In the genomic region with DNA sequence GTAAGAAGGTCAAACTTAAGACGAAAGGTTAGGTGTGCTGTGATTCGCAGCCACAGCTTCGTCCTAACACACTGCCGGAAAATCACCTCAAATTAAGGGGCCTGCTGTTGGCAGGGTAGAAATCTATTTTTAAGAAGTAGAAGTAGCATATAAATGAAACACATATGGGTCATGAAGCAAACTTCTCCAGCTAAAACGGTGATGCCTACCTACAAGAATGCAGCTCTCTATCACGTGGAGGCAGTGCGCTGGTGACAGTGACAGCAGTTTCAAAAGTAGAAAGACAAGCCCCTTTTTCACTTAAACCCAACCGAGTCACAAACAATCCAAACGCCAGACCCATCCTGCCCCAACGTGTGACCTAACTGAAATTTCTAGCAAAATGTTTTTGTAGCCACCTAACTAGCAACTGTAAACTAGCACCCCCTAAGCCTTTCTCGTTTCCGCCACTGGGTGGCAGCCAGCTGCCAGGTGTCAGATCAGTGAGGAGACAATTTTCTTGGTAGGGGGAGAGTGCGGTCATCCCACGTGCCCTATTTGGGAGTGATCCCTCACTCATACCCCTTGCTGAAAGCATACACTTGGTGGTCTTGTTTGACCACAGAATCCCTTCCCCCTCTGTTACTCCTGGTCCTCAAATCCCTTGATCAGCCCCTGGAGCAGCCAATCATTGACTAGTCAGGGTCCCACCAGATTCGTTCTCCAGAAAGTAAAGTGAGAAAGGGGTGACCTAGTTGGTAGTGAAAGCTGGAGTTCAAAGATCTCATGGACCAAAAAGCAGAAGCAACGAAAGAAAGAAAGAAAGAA, we compare ENCODE assay signal across 8 cellular contexts.
DNase-seq lines count a peak whose midpoint lies in the region; ATAC-seq and TF ChIP-seq lines count a peak whose summit lies in the region.

No MANE protein-coding gene starts in this region.

- TF ChIP-seq CTCF in A673 (conservative IDR thresholded peaks at IDR 0.05; ENCODE audit: low read depth, low read length) (peak; percentile 85), GM13976 (IDR thresholded peaks at IDR 0.05; ENCODE audit: borderline replicate concordance, control extremely low read depth, extremely low read depth, insufficient read depth, missing control alignments) (peak; percentile 74), cardiac muscle cell (IDR thresholded peaks at IDR 0.05; ENCODE audit: low read depth, low read length) (peak; percentile 95)

- no peak overlapping the region for H3K27ac Mint-ChIP-seq in activated naive CD8-positive, alpha-beta T cell treated with anti-CD3 and anti-CD28 coated beads, Interleukin-2, amount 10 ng/mL, durations not matched to agents 7 days and 5 days
- no peak overlapping the region for H3K27ac Mint-ChIP-seq in activated T-helper 17 cell treated with anti-CD3 and anti-CD28 coated beads, Interleukin-2, amount 50 U/mL, for 72 hours

- in situ Hi-C loops in GM13976 (cut with MboI; ENCODE audit: low sequenced_read_pairs, unreplicated experiment) = no loop called here

- TF ChIP-seq RAD21 in Ishikawa (IDR thresholded peaks at IDR 0.05; ENCODE audit: low read depth) = peak; percentile 91

- no peak for TF ChIP-seq EP300 in Ishikawa (IDR thresholded peaks at IDR 0.05; ENCODE audit: borderline replicate concordance)

- H3K4me3 ChIP-seq in A673 (ENCODE audit: low read depth, low read length, poor library complexity, severe bottlenecking) = no peak overlapping the region
- H3K4me3 ChIP-seq in cardiac muscle cell = no peak overlapping the region

- POLR2A ChIA-PET in A673 (lab: Charles Lee; ENCODE audit: low non-redundant PET) = no interaction called here
- POLR2A ChIA-PET in activated naive CD8-positive, alpha-beta T cell treated with anti-CD3 and anti-CD28 coated beads, Interleukin-2, amount 10 ng/mL, durations not matched to agents 7 days and 5 days (lab: Charles Lee) = no interaction called here

- H3K36me3 Mint-ChIP-seq in activated naive CD8-positive, alpha-beta T cell treated with anti-CD3 and anti-CD28 coated beads, Interleukin-2, amount 10 ng/mL, durations not matched to agents 7 days and 5 days = no peaks in the 10 kb centered on the region
- H3K36me3 Mint-ChIP-seq in activated T-helper 17 cell treated with anti-CD3 and anti-CD28 coated beads, Interleukin-2, amount 50 U/mL, for 72 hours (ENCODE audit: low read depth) = no peaks in the 10 kb centered on the region

- H3K27me3 ChIP-seq in A673 (replicated peaks; ENCODE audit: insufficient read depth, low read depth, low read length, poor library complexity) = no peaks in the 10 kb centered on the region
- H3K27me3 ChIP-seq in cardiac muscle cell = no peaks in the 10 kb centered on the region

- DNase-seq in A673 (ENCODE audit: low spot score) = peak; percentile 60
- peak; percentile 47 for DNase-seq in GM13976 (ENCODE audit: low spot score)
- DNase-seq in RKO (ENCODE audit: low spot score) = peak; percentile 50
- peak; percentile 61 for DNase-seq in activated naive CD8-positive, alpha-beta T cell treated with anti-CD3 and anti-CD28 coated beads, Interleukin-2, amount 10 ng/mL, durations not matched to agents 7 days and 5 days
- DNase-seq in cardiac muscle cell (ENCODE audit: low read depth in 1 of 2, low spot score in 1 of 2) = peak; percentile 62 to 72
- peak; percentile 38 to 96 (median 74) for DNase-seq in posterior cingulate gyrus

- ATAC-seq in activated naive CD8-positive, alpha-beta T cell treated with anti-CD3 and anti-CD28 coated beads, Interleukin-2, amount 10 ng/mL, durations not matched to agents 7 days and 5 days (ENCODE audit: low read depth) = peak; percentile 66
- ATAC-seq in activated T-helper 17 cell treated with anti-CD3 and anti-CD28 coated beads, Interleukin-2, amount 50 U/mL, for 72 hours (replicated peaks) = no peak

- H3K27me3 Mint-ChIP-seq in activated naive CD8-positive, alpha-beta T cell treated with anti-CD3 and anti-CD28 coated beads, Interleukin-2, amount 10 ng/mL, durations not matched to agents 7 days and 5 days = peaks cover 3% of the 10 kb centered on the region
- peaks cover 3% of the 10 kb centered on the region for H3K27me3 Mint-ChIP-seq in activated T-helper 17 cell treated with anti-CD3 and anti-CD28 coated beads, Interleukin-2, amount 50 U/mL, for 72 hours

- intact Hi-C loops in A673 (cut with micrococcal nuclease; ENCODE audit: unreplicated experiment) (loop anchor here (1.0 to 5.0 kb wide), 4 partner anchors 35 to 630 kb away; no protein-coding TSS in a partner anchor), posterior cingulate gyrus (cut with DNase I) (loop anchor here (1.0 to 5.0 kb wide), 3 partner anchors 139 to 631 kb away; no protein-coding TSS in a partner anchor)

- no peaks in the 10 kb centered on the region for H3K4me1 Mint-ChIP-seq in activated naive CD8-positive, alpha-beta T cell treated with anti-CD3 and anti-CD28 coated beads, Interleukin-2, amount 10 ng/mL, durations not matched to agents 7 days and 5 days
- no peaks in the 10 kb centered on the region for H3K4me1 Mint-ChIP-seq in activated T-helper 17 cell treated with anti-CD3 and anti-CD28 coated beads, Interleukin-2, amount 50 U/mL, for 72 hours

- CTCF ChIA-PET in A673 (lab: Charles Lee) = interaction anchor here (1.0 to 2.5 kb wide), 3 partner anchors 140 to 631 kb away, joined by 4 to 16 read pairs (median 13); no protein-coding TSS in a partner anchor

- H3K4me1 ChIP-seq in A673 (ENCODE audit: insufficient read depth, low read length, poor library complexity, severe bottlenecking) (no peaks in the 10 kb centered on the region), cardiac muscle cell (ENCODE audit: low read depth) (no peaks in the 10 kb centered on the region)

- H3K9me3 ChIP-seq in A673 (ENCODE audit: low read depth, low read length, poor library complexity, severe bottlenecking) (no peaks in the 10 kb centered on the region), cardiac muscle cell (ENCODE audit: low read depth) (no peaks in the 10 kb centered on the region)

- H3K27ac ChIP-seq in A673 (ENCODE audit: low read depth, low read length, poor library complexity, severe bottlenecking) = no peak overlapping the region
- no peak overlapping the region for H3K27ac ChIP-seq in cardiac muscle cell

- H3K36me3 ChIP-seq in A673 (ENCODE audit: insufficient read depth, low read length, poor library complexity, severe bottlenecking) = no peaks in the 10 kb centered on the region
- H3K36me3 ChIP-seq in cardiac muscle cell = no peaks in the 10 kb centered on the region

- no peak overlapping the region for H3K4me3 Mint-ChIP-seq in activated naive CD8-positive, alpha-beta T cell treated with anti-CD3 and anti-CD28 coated beads, Interleukin-2, amount 10 ng/mL, durations not matched to agents 7 days and 5 days
- H3K4me3 Mint-ChIP-seq in activated T-helper 17 cell treated with anti-CD3 and anti-CD28 coated beads, Interleukin-2, amount 50 U/mL, for 72 hours = no peak overlapping the region

- no TSS peak for BruUV-seq in A673 (replicated peaks; lab: Mats Ljungman, UMichigan)

- no peaks in the 10 kb centered on the region for H3K9me3 Mint-ChIP-seq in activated naive CD8-positive, alpha-beta T cell treated with anti-CD3 and anti-CD28 coated beads, Interleukin-2, amount 10 ng/mL, durations not matched to agents 7 days and 5 days
- H3K9me3 Mint-ChIP-seq in activated T-helper 17 cell treated with anti-CD3 and anti-CD28 coated beads, Interleukin-2, amount 50 U/mL, for 72 hours = no peaks in the 10 kb centered on the region

TF ChIP-seq in Ishikawa, 13 proteins besides CTCF, POLR2A, EP300 and RAD21:
- no peak for TF ChIP-seq YY1 (IDR thresholded peaks at IDR 0.05; ENCODE audit: low read depth)
- no peak for TF ChIP-seq NFIC (IDR thresholded peaks at IDR 0.05)
- TF ChIP-seq ZBTB7A (IDR thresholded peaks at IDR 0.05; ENCODE audit: low read depth) = no peak
TF ChIP-seq in Ishikawa: peak in this region for 0.
